ENCODE assay signal across 17 cellular contexts in genomic region chr7:103958284-103958818, GRCh38. TPM values are rescaled to one million over a fixed set of nuclear protein-coding genes. Genes with fewer than 3 reads are reported as not detected.
A peak's percentile ranks its signal among the peaks of the same experiment; 100 is the strongest.
DNase-seq lines count a peak whose midpoint lies in the region; ATAC-seq and TF ChIP-seq lines count a peak whose summit lies in the region.
"Had no signal": no experiment of that assay in that cellular context is flagged by ENCODE, and none has a peak within 500 bp of the region (broad histone marks: within the 10 kb centered on the region; RNA-seq: fewer than 3 reads in every experiment).

No MANE protein-coding gene starts in this region.

- no peak for TF ChIP-seq CTCF in activated CD8-positive, alpha-beta T cell treated with anti-CD3 and anti-CD28 coated beads for 36 hours (IDR thresholded peaks at IDR 0.05)

- H3K4me3 Mint-ChIP-seq in activated CD8-positive, alpha-beta T cell treated with anti-CD3 and anti-CD28 coated beads for 36 hours, result no peak overlapping the region
- no peak overlapping the region for H3K4me3 Mint-ChIP-seq in activated CD8-positive, alpha-beta T cell treated with anti-CD3 and anti-CD28 coated beads, Interleukin-2, amount 10 ng/mL, durations not matched to agents 7 days and 5 days
- H3K4me3 Mint-ChIP-seq in activated naive CD8-positive, alpha-beta T cell treated with anti-CD3 and anti-CD28 coated beads, Interleukin-2, amount 50 U/mL, for 24 hours, result no peak overlapping the region
- H3K4me3 Mint-ChIP-seq in activated naive CD8-positive, alpha-beta T cell treated with anti-CD3 and anti-CD28 coated beads for 36 hours, result no peak overlapping the region
- H3K4me3 Mint-ChIP-seq in stimulated activated effector memory CD8-positive, alpha-beta T cell treated with anti-CD3 and anti-CD28 coated beads, Interleukin-12 subunit alpha, Interleukin-12 subunit beta, amount 100 ng/mL, for 72 hours, result no peak overlapping the region
- H3K4me3 Mint-ChIP-seq: B cell; CD8-positive, alpha-beta memory T cell had no signal

- CTCF ChIA-PET in activated CD8-positive, alpha-beta T cell treated with anti-CD3 and anti-CD28 coated beads for 36 hours (lab: Charles Lee), result no interaction called here
- CTCF ChIA-PET in activated CD8-positive, alpha-beta T cell treated with anti-CD3 and anti-CD28 coated beads, Interleukin-2, amount 10 ng/mL, durations not matched to agents 7 days and 5 days (lab: Charles Lee), result no interaction called here

- H3K4me1 Mint-ChIP-seq in activated CD8-positive, alpha-beta T cell treated with anti-CD3 and anti-CD28 coated beads for 36 hours (ENCODE audit: low read depth), result no peaks in the 10 kb centered on the region
- H3K4me1 Mint-ChIP-seq in activated CD8-positive, alpha-beta T cell treated with anti-CD3 and anti-CD28 coated beads, Interleukin-2, amount 10 ng/mL, durations not matched to agents 7 days and 5 days (ENCODE audit: low read depth), result no peaks in the 10 kb centered on the region
- H3K4me1 Mint-ChIP-seq in activated naive CD8-positive, alpha-beta T cell treated with anti-CD3 and anti-CD28 coated beads, Interleukin-2, amount 50 U/mL, for 24 hours, result peaks cover 3% of the 10 kb centered on the region
- no peaks in the 10 kb centered on the region for H3K4me1 Mint-ChIP-seq in activated naive CD8-positive, alpha-beta T cell treated with anti-CD3 and anti-CD28 coated beads for 36 hours
- H3K4me1 Mint-ChIP-seq in stimulated activated effector memory CD8-positive, alpha-beta T cell treated with anti-CD3 and anti-CD28 coated beads, Interleukin-12 subunit alpha, Interleukin-12 subunit beta, amount 100 ng/mL, for 72 hours, result no peaks in the 10 kb centered on the region
- H3K4me1 Mint-ChIP-seq: B cell; CD8-positive, alpha-beta memory T cell had no signal

- no peaks in the 10 kb centered on the region for H3K9me3 Mint-ChIP-seq in activated CD8-positive, alpha-beta T cell treated with anti-CD3 and anti-CD28 coated beads for 36 hours
- no peaks in the 10 kb centered on the region for H3K9me3 Mint-ChIP-seq in activated CD8-positive, alpha-beta T cell treated with anti-CD3 and anti-CD28 coated beads, Interleukin-2, amount 10 ng/mL, durations not matched to agents 7 days and 5 days (ENCODE audit: insufficient read depth)
- no peaks in the 10 kb centered on the region for H3K9me3 Mint-ChIP-seq in activated naive CD8-positive, alpha-beta T cell treated with anti-CD3 and anti-CD28 coated beads, Interleukin-2, amount 50 U/mL, for 24 hours
- no peaks in the 10 kb centered on the region for H3K9me3 Mint-ChIP-seq in activated naive CD8-positive, alpha-beta T cell treated with anti-CD3 and anti-CD28 coated beads for 36 hours
- H3K9me3 Mint-ChIP-seq in stimulated activated effector memory CD8-positive, alpha-beta T cell treated with anti-CD3 and anti-CD28 coated beads, Interleukin-12 subunit alpha, Interleukin-12 subunit beta, amount 100 ng/mL, for 72 hours, result no peaks in the 10 kb centered on the region

- intact Hi-C loops in activated CD8-positive, alpha-beta T cell treated with anti-CD3 and anti-CD28 coated beads for 36 hours (cut with micrococcal nuclease), result no loop called here

- no peak overlapping the region for H3K27ac Mint-ChIP-seq in activated CD8-positive, alpha-beta T cell treated with anti-CD3 and anti-CD28 coated beads for 36 hours
- H3K27ac Mint-ChIP-seq in activated CD8-positive, alpha-beta T cell treated with anti-CD3 and anti-CD28 coated beads, Interleukin-2, amount 10 ng/mL, durations not matched to agents 7 days and 5 days, result no peak overlapping the region
- H3K27ac Mint-ChIP-seq in activated naive CD8-positive, alpha-beta T cell treated with anti-CD3 and anti-CD28 coated beads, Interleukin-2, amount 50 U/mL, for 24 hours, result no peak overlapping the region
- no peak overlapping the region for H3K27ac Mint-ChIP-seq in activated naive CD8-positive, alpha-beta T cell treated with anti-CD3 and anti-CD28 coated beads for 36 hours
- no peak overlapping the region for H3K27ac Mint-ChIP-seq in stimulated activated effector memory CD8-positive, alpha-beta T cell treated with anti-CD3 and anti-CD28 coated beads, Interleukin-12 subunit alpha, Interleukin-12 subunit beta, amount 100 ng/mL, for 72 hours
- H3K27ac Mint-ChIP-seq: B cell; CD8-positive, alpha-beta memory T cell had no signal

- no peaks in the 10 kb centered on the region for H3K36me3 Mint-ChIP-seq in activated CD8-positive, alpha-beta T cell treated with anti-CD3 and anti-CD28 coated beads for 36 hours (ENCODE audit: low read depth)
- H3K36me3 Mint-ChIP-seq in activated CD8-positive, alpha-beta T cell treated with anti-CD3 and anti-CD28 coated beads, Interleukin-2, amount 10 ng/mL, durations not matched to agents 7 days and 5 days (ENCODE audit: low read depth), result no peaks in the 10 kb centered on the region
- H3K36me3 Mint-ChIP-seq in activated naive CD8-positive, alpha-beta T cell treated with anti-CD3 and anti-CD28 coated beads, Interleukin-2, amount 50 U/mL, for 24 hours (ENCODE audit: low read depth), result no peaks in the 10 kb centered on the region
- H3K36me3 Mint-ChIP-seq in activated naive CD8-positive, alpha-beta T cell treated with anti-CD3 and anti-CD28 coated beads for 36 hours, result no peaks in the 10 kb centered on the region
- no peaks in the 10 kb centered on the region for H3K36me3 Mint-ChIP-seq in stimulated activated effector memory CD8-positive, alpha-beta T cell treated with anti-CD3 and anti-CD28 coated beads, Interleukin-12 subunit alpha, Interleukin-12 subunit beta, amount 100 ng/mL, for 72 hours
- H3K36me3 Mint-ChIP-seq: CD8-positive, alpha-beta memory T cell had no signal

- H3K27me3 Mint-ChIP-seq in activated CD8-positive, alpha-beta T cell treated with anti-CD3 and anti-CD28 coated beads for 36 hours, result peaks cover 12% of the 10 kb centered on the region
- H3K27me3 Mint-ChIP-seq in activated CD8-positive, alpha-beta T cell treated with anti-CD3 and anti-CD28 coated beads, Interleukin-2, amount 10 ng/mL, durations not matched to agents 7 days and 5 days (ENCODE audit: low read depth), result peaks cover 10% of the 10 kb centered on the region
- peaks cover 17% of the 10 kb centered on the region for H3K27me3 Mint-ChIP-seq in activated naive CD8-positive, alpha-beta T cell treated with anti-CD3 and anti-CD28 coated beads, Interleukin-2, amount 50 U/mL, for 24 hours
- peaks cover 9% of the 10 kb centered on the region for H3K27me3 Mint-ChIP-seq in activated naive CD8-positive, alpha-beta T cell treated with anti-CD3 and anti-CD28 coated beads for 36 hours

- DNase-seq in activated CD8-positive, alpha-beta T cell treated with anti-CD3 and anti-CD28 coated beads for 36 hours, result no peak
- no peak for DNase-seq in activated CD8-positive, alpha-beta T cell treated with anti-CD3 and anti-CD28 coated beads, Interleukin-2, amount 10 ng/mL, durations not matched to agents 7 days and 5 days
- no peak for DNase-seq in activated naive CD8-positive, alpha-beta T cell treated with anti-CD3 and anti-CD28 coated beads, Interleukin-2, amount 50 U/mL, for 24 hours
- no peak for DNase-seq in activated naive CD8-positive, alpha-beta T cell treated with anti-CD3 and anti-CD28 coated beads for 36 hours
- no peak for DNase-seq in stimulated activated effector memory CD8-positive, alpha-beta T cell treated with anti-CD3 and anti-CD28 coated beads, Interleukin-12 subunit alpha, Interleukin-12 subunit beta, amount 100 ng/mL, for 72 hours (ENCODE audit: low spot score in 2 of 2)
- no peak for DNase-seq in SKM-1 treated with dmso at 0.1 percent for 144 hours (lab: John Stamatoyannopoulos, UW; ENCODE audit: unreplicated experiment)
- DNase-seq: CD8-positive, alpha-beta memory T cell; COR-L47; DMS 273 treated with DMSO at 0.1 percent for 48 hours; DMS53; DND-41; EL; GM23248; HCEC 1CT had no signal

- peak; percentile 60 for ATAC-seq in activated CD8-positive, alpha-beta T cell treated with anti-CD3 and anti-CD28 coated beads for 36 hours
- ATAC-seq in activated CD8-positive, alpha-beta T cell treated with anti-CD3 and anti-CD28 coated beads, Interleukin-2, amount 10 ng/mL, durations not matched to agents 7 days and 5 days, result no peak
- peak; percentile 82 for ATAC-seq in activated naive CD8-positive, alpha-beta T cell treated with anti-CD3 and anti-CD28 coated beads, Interleukin-2, amount 50 U/mL, for 24 hours
- ATAC-seq in stimulated activated effector memory CD8-positive, alpha-beta T cell treated with anti-CD3 and anti-CD28 coated beads, Interleukin-12 subunit alpha, Interleukin-12 subunit beta, amount 100 ng/mL, for 72 hours, result peak; percentile 57
- no peak for ATAC-seq in HG03439 (IDR thresholded peaks at IDR 0.05; ENCODE audit: unreplicated experiment)
- ATAC-seq: GM12878 had no signal

- POLR2A ChIA-PET in activated CD8-positive, alpha-beta T cell treated with anti-CD3 and anti-CD28 coated beads for 36 hours (lab: Charles Lee), result no interaction called here
- POLR2A ChIA-PET in activated CD8-positive, alpha-beta T cell treated with anti-CD3 and anti-CD28 coated beads, Interleukin-2, amount 10 ng/mL, durations not matched to agents 7 days and 5 days (lab: Charles Lee), result no interaction called here

RNA-seq across cellular contexts. Expression of gene RELN, which starts 31.1 kb away (rescaled TPM):
- not detected for total RNA-seq in activated CD8-positive, alpha-beta T cell treated with anti-CD3 and anti-CD28 coated beads for 36 hours
- not detected for total RNA-seq in activated CD8-positive, alpha-beta T cell treated with anti-CD3 and anti-CD28 coated beads, Interleukin-2, amount 10 ng/mL, durations not matched to agents 7 days and 5 days
- total RNA-seq in activated naive CD8-positive, alpha-beta T cell treated with anti-CD3 and anti-CD28 coated beads for 36 hours, result not detected
- total RNA-seq: B cell; CD8-positive, alpha-beta memory T cell had no signal

Comparison
In these comparisons a context has a peak if more than half of its experiments do, and no peak if none do; other contexts are left out.
1. ATAC-seq: peak in activated CD8-positive, alpha-beta T cell treated with anti-CD3 and anti-CD28 coated beads for 36 hours (single experiment), activated naive CD8-positive, alpha-beta T cell treated with anti-CD3 and anti-CD28 coated beads, Interleukin-2, amount 50 U/mL, for 24 hours (single experiment) and stimulated activated effector memory CD8-positive, alpha-beta T cell treated with anti-CD3 and anti-CD28 coated beads, Interleukin-12 subunit alpha, Interleukin-12 subunit beta, amount 100 ng/mL, for 72 hours (single experiment); none in activated CD8-positive, alpha-beta T cell treated with anti-CD3 and anti-CD28 coated beads, Interleukin-2, amount 10 ng/mL, durations not matched to agents 7 days and 5 days (single experiment) and HG03439 (single experiment).